20 cellular contexts compared by ENCODE assay signal in the genomic region with DNA sequence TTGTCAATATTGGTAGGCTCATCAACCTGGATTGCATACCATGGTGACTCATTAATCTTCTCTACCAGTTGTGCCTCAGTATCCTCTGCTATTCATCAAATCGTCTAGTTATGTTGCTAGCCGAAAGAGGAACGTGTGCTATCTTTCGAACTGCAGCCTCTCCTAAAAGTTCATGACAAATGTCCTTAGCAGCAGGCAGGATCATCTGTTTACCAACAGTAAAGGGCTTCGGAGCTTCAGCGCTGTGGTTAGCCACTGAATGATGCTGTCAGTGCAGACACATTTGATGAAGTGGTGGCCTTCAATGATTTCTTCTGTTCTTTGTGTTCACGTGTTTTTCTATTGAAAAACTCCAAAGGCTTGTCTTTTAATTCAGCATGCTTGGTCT.
"Had no signal": no experiment of that assay in that cellular context is flagged by ENCODE, and none has a peak within 500 bp of the region (broad histone marks: within the 10 kb centered on the region; RNA-seq: fewer than 3 reads in every experiment).

No MANE protein-coding gene starts in this region.

- H3K27ac Mint-ChIP-seq: effector memory CD8-positive, alpha-beta T cell; memory B cell; naive thymus-derived CD4-positive, alpha-beta T cell; stimulated activated effector memory CD8-positive, alpha-beta T cell treated with anti-CD3 and anti-CD28 coated beads, Interleukin-12 subunit alpha, Interleukin-12 subunit beta, amount 100 ng/mL, for 72 hours had no signal

- H3K4me1 Mint-ChIP-seq: memory B cell; nephron progenitor cell; stimulated activated effector memory CD8-positive, alpha-beta T cell treated with anti-CD3 and anti-CD28 coated beads, Interleukin-12 subunit alpha, Interleukin-12 subunit beta, amount 100 ng/mL, for 72 hours had no signal

- H3K9me3 Mint-ChIP-seq: effector memory CD8-positive, alpha-beta T cell; nephron progenitor cell; stimulated activated effector memory CD8-positive, alpha-beta T cell treated with anti-CD3 and anti-CD28 coated beads, Interleukin-12 subunit alpha, Interleukin-12 subunit beta, amount 100 ng/mL, for 72 hours had no signal

- H3K4me3 Mint-ChIP-seq: effector memory CD8-positive, alpha-beta T cell; memory B cell; naive thymus-derived CD4-positive, alpha-beta T cell; nephron progenitor cell; stimulated activated effector memory CD8-positive, alpha-beta T cell treated with anti-CD3 and anti-CD28 coated beads, Interleukin-12 subunit alpha, Interleukin-12 subunit beta, amount 100 ng/mL, for 72 hours had no signal

- H3K36me3 Mint-ChIP-seq: memory B cell; naive thymus-derived CD4-positive, alpha-beta T cell; stimulated activated effector memory CD8-positive, alpha-beta T cell treated with anti-CD3 and anti-CD28 coated beads, Interleukin-12 subunit alpha, Interleukin-12 subunit beta, amount 100 ng/mL, for 72 hours had no signal

- DNase-seq: cerebellar nuclear complex; cortex of kidney; effector memory CD8-positive, alpha-beta T cell; erythroblast; esophagus squamous epithelium; hypothalamus; left ventricle myocardium superior; lower lobe of right lung; naive thymus-derived CD4-positive, alpha-beta T cell; nephron progenitor cell; nucleus accumbens; right lobe of liver; stimulated activated CD4-positive, alpha-beta T cell treated with anti-CD3 and anti-CD28 coated beads, Interleukin-2, amount 100 ng/mL, for 24 hours; stimulated activated CD4-positive, alpha-beta T cell treated with anti-CD3 and anti-CD28 coated beads, Interleukin-4, amount 100 ng/mL, for 24 hours; stimulated activated naive CD4-positive, alpha-beta T cell treated with Interleukin-2 at 50 U/mL for 16 hours; stomach; thyroid gland; upper lobe of left lung had no signal

- H3K27me3 Mint-ChIP-seq: effector memory CD8-positive, alpha-beta T cell had no signal
